Comparison of ENCODE assay signal across 21 cellular contexts in genomic region chr11:89443366-89444303, GRCh38. TPM values are rescaled to one million over a fixed set of nuclear protein-coding genes. Genes with fewer than 3 reads are reported as not detected.
DNase-seq lines count a peak whose midpoint lies in the region; ATAC-seq, FAIRE-seq and TF ChIP-seq lines count a peak whose summit lies in the region.
"Had no signal": no experiment of that assay in that cellular context is flagged by ENCODE, and none has a peak within 500 bp of the region (broad histone marks: within the 10 kb centered on the region; RNA-seq: fewer than 3 reads in every experiment).

No MANE protein-coding gene starts in this region.

- H3K4me2 ChIP-seq in astrocyte (ENCODE audit: low read length), result peak overlapping the region; percentile 38
- H3K4me2 ChIP-seq in neural progenitor cell, result no peak overlapping the region

- H3K9me3 Mint-ChIP-seq in astrocyte (ENCODE audit: unreplicated experiment) (no peaks in the 10 kb centered on the region), neural progenitor cell (peaks cover 8% of the 10 kb centered on the region)

- H3K4me3 Mint-ChIP-seq in astrocyte (ENCODE audit: unreplicated experiment) (no peak overlapping the region), neural progenitor cell (no peak overlapping the region)
- H3K4me3 Mint-ChIP-seq: CD4-positive, CD25-positive, alpha-beta regulatory T cell had no signal

- no peak overlapping the region for H3K27ac Mint-ChIP-seq in astrocyte (ENCODE audit: unreplicated experiment)
- peak overlapping the region; percentile 90 for H3K27ac Mint-ChIP-seq in neural progenitor cell
- H3K27ac Mint-ChIP-seq: CD4-positive, CD25-positive, alpha-beta regulatory T cell had no signal

- no peaks in the 10 kb centered on the region for H3K36me3 Mint-ChIP-seq in astrocyte (ENCODE audit: low read depth, unreplicated experiment)
- H3K36me3 Mint-ChIP-seq in neural progenitor cell, result peaks cover 6% of the 10 kb centered on the region
- H3K36me3 Mint-ChIP-seq: CD4-positive, CD25-positive, alpha-beta regulatory T cell had no signal

- H3K27ac ChIP-seq in astrocyte (ENCODE audit: low read depth, low read length) (peak overlapping the region; percentile 56), neural progenitor cell (no peak overlapping the region)

- H3K27me3 Mint-ChIP-seq in astrocyte (ENCODE audit: low read depth, unreplicated experiment) (no peaks in the 10 kb centered on the region), neural progenitor cell (ENCODE audit: insufficient read depth, low read depth) (no peaks in the 10 kb centered on the region)
- H3K27me3 Mint-ChIP-seq: CD4-positive, CD25-positive, alpha-beta regulatory T cell had no signal

- TF ChIP-seq EP300 in Ishikawa (IDR thresholded peaks at IDR 0.05; ENCODE audit: borderline replicate concordance), result no peak

- no peak for TF ChIP-seq RAD21 in Ishikawa (IDR thresholded peaks at IDR 0.05; ENCODE audit: low read depth)

- H2AFZ ChIP-seq in astrocyte (ENCODE audit: low read depth, low read length) (no peak overlapping the region), neural progenitor cell (replicated peaks) (no peak overlapping the region)

- H3K4me1 ChIP-seq in astrocyte (ENCODE audit: insufficient read depth, low read length) (no peaks in the 10 kb centered on the region), neural progenitor cell (peaks cover 15% of the 10 kb centered on the region)
- H3K4me1 ChIP-seq: HAP-1 had no signal

- no peak for FAIRE-seq in astrocyte (lab: Jason Lieb, UNC)
- FAIRE-seq: GM12878, GM18507, RCC 7860 had no signal

- DNase-seq in astrocyte (ENCODE audit: low read depth) (peak; percentile 49), epithelial cell of proximal tubule (ENCODE audit: low read depth) (peak; percentile 31), neural progenitor cell (ENCODE audit: low spot score) (no peak), NCI-H510A (lab: John Stamatoyannopoulos, UW) (no peak)
- DNase-seq in stimulated activated naive CD4-positive, alpha-beta T cell treated with Interleukin-2 at 50 U/mL for 16 hours (lab: John Stamatoyannopoulos, UW), result no peak
- no peak for DNase-seq in activated CD4-positive, alpha-beta T cell treated with anti-CD3 and anti-CD28 coated beads, Interleukin-2, amount 50 U/mL, for 1 hour
- DNase-seq: ACHN; CD4-positive, CD25-positive, alpha-beta regulatory T cell; DMS53; IMR-90; NCI-H1436 treated with DMSO at 0.1 percent for 48 hours; NCI-H2081 treated with DMSO at 0.1 percent for 48 hours; NCI-H226; SHP77 had no signal

- H3K36me3 ChIP-seq in astrocyte (ENCODE audit: insufficient read depth, low read length), result peaks cover 12% of the 10 kb centered on the region
- H3K36me3 ChIP-seq in neural progenitor cell, result no peaks in the 10 kb centered on the region
- H3K36me3 ChIP-seq: HAP-1 had no signal

- H3K79me2 ChIP-seq in astrocyte (ENCODE audit: insufficient read depth, low read length) (no peaks in the 10 kb centered on the region), neural progenitor cell (ENCODE audit: low read depth) (no peaks in the 10 kb centered on the region)

- H3K27me3 ChIP-seq in astrocyte (ENCODE audit: insufficient read depth, low read length) (no peaks in the 10 kb centered on the region), neural progenitor cell (no peaks in the 10 kb centered on the region)

- H3K9me3 ChIP-seq in astrocyte (ENCODE audit: insufficient read depth, low read depth, low read length) (no peaks in the 10 kb centered on the region), neural progenitor cell (ENCODE audit: low read depth) (no peaks in the 10 kb centered on the region)
- H3K9me3 ChIP-seq: HAP-1 had no signal

- H3K9ac ChIP-seq in astrocyte (ENCODE audit: low read length) (peak overlapping the region; percentile 34), neural progenitor cell (no peak overlapping the region)

- TF ChIP-seq CTCF in astrocyte (IDR thresholded peaks at IDR 0.05; ENCODE audit: insufficient read depth, low read depth, low read length) (no peak), epithelial cell of proximal tubule (conservative IDR thresholded peaks at IDR 0.05; ENCODE audit: low read depth, low read length) (no peak), neural progenitor cell (IDR thresholded peaks at IDR 0.05) (no peak)

- H3K4me1 Mint-ChIP-seq in astrocyte (ENCODE audit: low read depth, unreplicated experiment) (peaks cover 20% of the 10 kb centered on the region), neural progenitor cell (peaks cover 25% of the 10 kb centered on the region)
- H3K4me1 Mint-ChIP-seq: CD4-positive, CD25-positive, alpha-beta regulatory T cell had no signal

- no peak overlapping the region for H3K4me3 ChIP-seq in astrocyte (ENCODE audit: insufficient read depth, low read depth, low read length)
- H3K4me3 ChIP-seq in epithelial cell of proximal tubule (ENCODE audit: low read depth, low read length), result no peak overlapping the region
- no peak overlapping the region for H3K4me3 ChIP-seq in neural progenitor cell
- H3K4me3 ChIP-seq: GM12878, HAP-1 had no signal

- no peaks in the 10 kb centered on the region for H4K20me1 ChIP-seq in astrocyte (ENCODE audit: insufficient read depth, low read length)
- no peaks in the 10 kb centered on the region for H4K20me1 ChIP-seq in neural progenitor cell (ENCODE audit: low read depth)

- H3F3A ChIP-seq in neural progenitor cell (ENCODE audit: low read depth), result no peaks in the 10 kb centered on the region

- ATAC-seq in GM21528 (IDR thresholded peaks at IDR 0.05; ENCODE audit: low FRiP score, unreplicated experiment), result no peak
- ATAC-seq: GM12878 had no signal

TF ChIP-seq in Ishikawa, 13 proteins besides CTCF, POLR2A, EP300 and RAD21:
- TF ChIP-seq TAF1 (IDR thresholded peaks at IDR 0.05; ENCODE audit: low read depth), result no peak
- no peak for TF ChIP-seq TEAD4 (IDR thresholded peaks at IDR 0.05)
- TF ChIP-seq MAX (IDR thresholded peaks at IDR 0.05), result 0 out of 2 replicates have a peak, but pooled peaks have one; percentile 24

RNA-seq across cellular contexts. Expression of gene NOX4, which starts 47.5 kb away (rescaled TPM):
- 36.5 and 49.2 TPM in 2 replicates for total RNA-seq in astrocyte
- total RNA-seq in epithelial cell of proximal tubule, result 9.3 and 11.6 TPM in 2 replicates
- total RNA-seq in neural progenitor cell (ENCODE audit: low replicate concordance), result 3.3 and 7.1 TPM in 2 replicates
- total RNA-seq: CD4-positive, CD25-positive, alpha-beta regulatory T cell; GM12878; LHCN-M2 had no signal

Comparison
In these comparisons a context has a peak if more than half of its experiments do, and no peak if none do; other contexts are left out.
1. DNase-seq: peak in astrocyte (single experiment) and epithelial cell of proximal tubule (single experiment); none in neural progenitor cell (single experiment), stimulated activated naive CD4-positive, alpha-beta T cell treated with Interleukin-2 at 50 U/mL for 16 hours (single experiment), activated CD4-positive, alpha-beta T cell treated with anti-CD3 and anti-CD28 coated beads, Interleukin-2, amount 50 U/mL, for 1 hour (single experiment) and NCI-H510A (single experiment).